ENCODE assay signal across 27 cellular contexts in genomic region chrX:15150578-15150977, GRCh38.
"Had no signal": no experiment of that assay in that cellular context is flagged by ENCODE, and none has a peak within 500 bp of the region (broad histone marks: within the 10 kb centered on the region; RNA-seq: fewer than 3 reads in every experiment).

No MANE protein-coding gene starts in this region.

- H3K4me3 ChIP-seq: adrenal gland, ascending aorta, left ventricle myocardium inferior, prostate gland, right atrium auricular region, spleen, thyroid gland had no signal

- H3K4me1 ChIP-seq: adrenal gland, ascending aorta, left ventricle myocardium inferior, prostate gland, right atrium auricular region, spleen, thyroid gland had no signal

- H3K9me3 ChIP-seq: adrenal gland, ascending aorta, left ventricle myocardium inferior, prostate gland, right atrium auricular region, spleen, thyroid gland had no signal

- H3K27me3 ChIP-seq: ascending aorta, brain microvascular endothelial cell, right atrium auricular region, thyroid gland had no signal

- H3K4me3 Mint-ChIP-seq: activated CD4-positive, alpha-beta T cell treated with anti-CD3 and anti-CD28 coated beads for 36 hours; activated T-cell treated with anti-CD3 and anti-CD28 coated beads, Interleukin-2, amount 50 U/mL, for 4 hours; WTC11 had no signal

- ATAC-seq: effector memory CD8-positive, alpha-beta T cell; esophagus mucosa had no signal

- H3K27ac ChIP-seq: adrenal gland, ascending aorta, brain microvascular endothelial cell, left ventricle myocardium inferior, prostate gland, right atrium auricular region, spleen, thyroid gland had no signal

- H3K27ac Mint-ChIP-seq: activated CD4-positive, alpha-beta T cell treated with anti-CD3 and anti-CD28 coated beads for 36 hours; activated T-helper 2 cell treated with anti-CD3 and anti-CD28 coated beads, Interferon-gamma antibody, Interleukin-2, Interleukin-4, amounts not matched to agents 10 μg/mL and 5 μg/mL and 100 μg/mL, durations not matched to agents 14 hours and 24 hours and 36 hours; WTC11 had no signal

- H3K36me3 Mint-ChIP-seq: activated naive CD8-positive, alpha-beta T cell; natural killer cell treated with Interleukin-12 subunit alpha and Interleukin-12 subunit beta and Interleukin-15 and Interleukin-18, amount 100 ng/mL, for 72 hours; WTC11 had no signal

- H3K9me3 Mint-ChIP-seq: activated T-cell treated with anti-CD3 and anti-CD28 coated beads, Interleukin-2, amount 50 U/mL, for 4 hours; effector memory CD8-positive, alpha-beta T cell; natural killer cell treated with Interleukin-12 subunit alpha and Interleukin-12 subunit beta and Interleukin-15 and Interleukin-18, amount 100 ng/mL, for 72 hours; stimulated activated naive CD8-positive, alpha-beta T cell treated with anti-CD3 and anti-CD28 coated beads, Interleukin-15, Interleukin-2, amounts not matched to agents 100 ng/mL and 50 ng/mL, for 24 hours; WTC11 had no signal

- DNase-seq: activated CD4-positive, alpha-beta T cell treated with anti-CD3 and anti-CD28 coated beads for 36 hours; activated CD4-positive, alpha-beta T cell treated with anti-CD3 and anti-CD28 coated beads, Interleukin-2, amount 50 U/mL, for 4 hours; activated CD8-positive, alpha-beta memory T cell treated with anti-CD3 and anti-CD28 coated beads for 24 hours; activated CD8-positive, alpha-beta memory T cell treated with anti-CD3 and anti-CD28 coated beads, Interleukin-2, amount 50 U/mL, for 48 hours; activated naive CD4-positive, alpha-beta T cell; activated T-cell treated with anti-CD3 and anti-CD28 coated beads, Interleukin-2, amount 50 U/mL, for 4 hours; adrenal gland; brain microvascular endothelial cell; caudate nucleus; effector memory CD8-positive, alpha-beta T cell; foreskin melanocyte; glutamatergic neuron; hippocampal formation; left ventricle myocardium inferior; spleen; stimulated activated CD4-positive, alpha-beta T cell treated with anti-CD3 and anti-CD28 coated beads, Interleukin-4, amount 100 ng/mL, for 24 hours; substantia nigra; thyroid gland had no signal

- H3K36me3 ChIP-seq: adrenal gland, ascending aorta, brain microvascular endothelial cell, left ventricle myocardium inferior, prostate gland, right atrium auricular region, spleen, thyroid gland had no signal

- H3K27me3 Mint-ChIP-seq: activated naive CD8-positive, alpha-beta T cell; effector memory CD8-positive, alpha-beta T cell; stimulated activated naive CD8-positive, alpha-beta T cell treated with anti-CD3 and anti-CD28 coated beads, Interleukin-15, Interleukin-2, amounts not matched to agents 100 ng/mL and 50 ng/mL, for 24 hours had no signal
